17 cellular contexts compared by ENCODE assay signal in genomic region chr5:33690736-33691135, GRCh38.
DNase-seq lines count a peak whose midpoint lies in the region; ATAC-seq and TF ChIP-seq lines count a peak whose summit lies in the region.
"Had no signal": no experiment of that assay in that cellular context is flagged by ENCODE, and none has a peak within 500 bp of the region (broad histone marks: within the 10 kb centered on the region; RNA-seq: fewer than 3 reads in every experiment).

No MANE protein-coding gene starts in this region.

- no peaks in the 10 kb centered on the region for H4K20me1 ChIP-seq in IMR-90 (ENCODE audit: insufficient read depth, low read length)

- H2BK120ac ChIP-seq in IMR-90 (ENCODE audit: low read depth, low read length): no peak overlapping the region

- H3K27me3 ChIP-seq in IMR-90 (ENCODE audit: control insufficient read depth, insufficient read depth, low read length) (no peaks in the 10 kb centered on the region), transverse colon (no peaks in the 10 kb centered on the region), thyroid gland (no peaks in the 10 kb centered on the region)

- dilution Hi-C loops in IMR-90 (cut with HindIII; ENCODE audit: low sequenced_read_pairs, unreplicated experiment): no loop called here

- H3K4me1 ChIP-seq in IMR-90 (ENCODE audit: control insufficient read depth, insufficient read depth, low read length) (peaks cover 3% of the 10 kb centered on the region; the same call in 1 of the 2 replicates), transverse colon (no peaks in the 10 kb centered on the region), thyroid gland (no peaks in the 10 kb centered on the region)
- H3K4me1 ChIP-seq: psoas muscle had no signal

- no peak overlapping the region for H4K91ac ChIP-seq in IMR-90 (ENCODE audit: insufficient read depth, low read depth, low read length)

- H2BK20ac ChIP-seq in IMR-90 (ENCODE audit: low read depth, low read length): no peak overlapping the region

- no peak overlapping the region for H3K14ac ChIP-seq in IMR-90 (replicated peaks; ENCODE audit: low read depth, low read length)

- no CpG with 5 or more reads among the region's 8 CpGs for WGBS in IMR-90 (ENCODE audit: extremely low coverage in 2 of 2, insufficient read length in 1 of 2), 2 experiments
- 77 to 87% methylated on average over 8 of the region's 8 CpGs for WGBS in transverse colon (ENCODE audit: low coverage in 1 of 2), 2 donors
- WGBS in thyroid gland, 2 donors: 74 to 84% methylated on average over 8 of the region's 8 CpGs

- no peak overlapping the region for H2AK9ac ChIP-seq in IMR-90 (replicated peaks; ENCODE audit: low read depth, low read length, poor library complexity)

- no peak overlapping the region for H3K23ac ChIP-seq in IMR-90 (ENCODE audit: low read depth, low read length)

- TF ChIP-seq RAD21 in IMR-90 (IDR thresholded peaks at IDR 0.05; ENCODE audit: low read length): no peak

- peaks cover 2% of the 10 kb centered on the region; the same call in 1 of the 2 replicates for H3K9me3 ChIP-seq in IMR-90 (ENCODE audit: control insufficient read depth, insufficient read depth, low read length)
- peaks cover 0 to 8% of the 10 kb centered on the region in 2 donors for H3K9me3 ChIP-seq in transverse colon
- H3K9me3 ChIP-seq in thyroid gland: no peaks in the 10 kb centered on the region

- H3K4me3 ChIP-seq in IMR-90 (ENCODE audit: insufficient read depth, low read depth, low read length) (no peak overlapping the region), transverse colon (no peak overlapping the region), thyroid gland (replicated peaks in 1 of 3) (no peak overlapping the region)
- H3K4me3 ChIP-seq: psoas muscle had no signal

- TF ChIP-seq EP300 in transverse colon (IDR thresholded peaks at IDR 0.05; ENCODE audit: low read depth): no peak

- ATAC-seq in IMR-90 (ENCODE audit: low read depth): peak; percentile 84
- ATAC-seq: activated CD8-positive, alpha-beta memory T cell treated with anti-CD3 and anti-CD28 coated beads, Interleukin-2, amount 10 ng/mL, durations not matched to agents 7 days and 5 days had no signal

- no peak overlapping the region for H2AK5ac ChIP-seq in IMR-90 (ENCODE audit: low read depth, low read length)

- no peak overlapping the region for H2BK15ac ChIP-seq in IMR-90 (ENCODE audit: low read depth, low read length)

- CTCF ChIA-PET in IMR-90 (lab: Yijun Ruan, JAX): no interaction called here

- H4K5ac ChIP-seq in IMR-90 (ENCODE audit: low read depth, low read length): no peak overlapping the region

- H3K4ac ChIP-seq in IMR-90 (ENCODE audit: low read depth, low read length): no peak overlapping the region

- no TSS peak for BruUV-seq in IMR-90 (replicated peaks; lab: Mats Ljungman, UMichigan)

- H2BK5ac ChIP-seq in IMR-90 (ENCODE audit: low read depth, low read length, poor library complexity, severe bottlenecking): no peak overlapping the region

- POLR2A ChIA-PET in IMR-90 (lab: Charles Lee; ENCODE audit: unreplicated experiment): no interaction called here

- peaks cover 0 to 8% of the 10 kb centered on the region in 2 experiments; a peak in 2 of 4 replicates for H3K79me1 ChIP-seq in IMR-90 (ENCODE audit: low read depth in 1 of 2, low read length in 2 of 2)

- H3K27ac ChIP-seq in IMR-90 (ENCODE audit: insufficient read depth, low read length): no peak overlapping the region
- H3K27ac ChIP-seq in transverse colon: no peak overlapping the region
- no peak overlapping the region for H3K27ac ChIP-seq in thyroid gland
- H3K27ac ChIP-seq: psoas muscle had no signal

- H3K9me1 ChIP-seq in IMR-90 (ENCODE audit: insufficient read depth, low read length): peaks cover 5% of the 10 kb centered on the region; the same call in 1 of the 2 replicates

- H3K9ac ChIP-seq in IMR-90 (ENCODE audit: low read depth, low read length): no peak overlapping the region

- no peak overlapping the region for H4K8ac ChIP-seq in IMR-90 (ENCODE audit: low read depth in 2 of 2, low read length in 2 of 2)

- H2AFZ ChIP-seq in IMR-90 (replicated peaks; ENCODE audit: low read length, poor library complexity): no peak overlapping the region

- in situ Hi-C loops in IMR-90 (cut with MboI; ENCODE audit: low sequenced_read_pairs) (no loop called here), transverse colon (cut with MboI; ENCODE audit: low pct_ligation_motif_present in 1 of 4, low pct_unique_long_range_greater_than_20kb in 1 of 4, low sequenced_read_pairs in 3 of 4) (no loop called here)

- no peak overlapping the region for H3K18ac ChIP-seq in IMR-90 (ENCODE audit: low read depth, low read length)

- H3K56ac ChIP-seq in IMR-90 (ENCODE audit: extremely low read depth, insufficient read depth, low read length): no peak overlapping the region

- TF ChIP-seq CTCF in IMR-90 (conservative IDR thresholded peaks at IDR 0.05; ENCODE audit: low read depth, low read length) (no peak), transverse colon (IDR thresholded peaks at IDR 0.05) (no peak), thyroid gland (IDR thresholded peaks at IDR 0.05) (no peak)

- TF ChIP-seq POLR2A in IMR-90 (IDR thresholded peaks at IDR 0.05; ENCODE audit: low read depth, low read length): no peak
- no peak for TF ChIP-seq POLR2A in transverse colon (IDR thresholded peaks at IDR 0.05)
- TF ChIP-seq POLR2A in thyroid gland (IDR thresholded peaks at IDR 0.05): no peak

- DNase-seq in AG20443 (ENCODE audit: low spot score) (peak; percentile 84), IMR-90 (peak; percentile 96), brain pericyte (ENCODE audit: low read depth, low spot score) (peak; percentile 64), kidney tubule cell (ENCODE audit: low spot score) (peak; percentile 83), transverse colon (no peak), thyroid gland (no peak), NCI-H446 (lab: John Stamatoyannopoulos, UW) (no peak)
- DNase-seq in activated CD4-positive, alpha-beta T cell treated with anti-CD3 and anti-CD28 coated beads, Interleukin-2, amount 50 U/mL, for 48 hours: no peak
- DNase-seq: activated CD8-positive, alpha-beta memory T cell treated with anti-CD3 and anti-CD28 coated beads, Interleukin-2, amount 10 ng/mL, durations not matched to agents 7 days and 5 days; activated naive CD4-positive, alpha-beta T cell treated with anti-CD3 and anti-CD28 coated beads, Interleukin-2, amount 10 ng/mL, durations not matched to agents 7 days and 5 days; CD4-positive, alpha-beta T cell; GDM1; kidney; NCI-H2081 treated with DMSO at 0.1 percent for 48 hours; psoas muscle; SHP77 treated with DMSO at 0.1 percent for 48 hours; stimulated activated CD4-positive, alpha-beta T cell treated with anti-CD3 and anti-CD28 coated beads, Interleukin-4, amount 100 ng/mL, for 1 hour had no signal

- intact Hi-C loops in IMR-90 (cut with micrococcal nuclease): no loop called here
- intact Hi-C loops in transverse colon (cut with DNase I; ENCODE audit: low total_unique reads): no loop called here
- intact Hi-C loops in thyroid gland (cut with DNase I): no loop called here

- peak overlapping the region; percentile 43; the same call in 1 of the 2 replicates for H3K4me2 ChIP-seq in IMR-90 (ENCODE audit: low read depth, low read length)

- H3K36me3 ChIP-seq in IMR-90 (ENCODE audit: control insufficient read depth, insufficient read depth, low read length): no peaks in the 10 kb centered on the region
- H3K36me3 ChIP-seq in transverse colon: no peaks in the 10 kb centered on the region
- H3K36me3 ChIP-seq in thyroid gland: no peaks in the 10 kb centered on the region

TF ChIP-seq in IMR-90, 13 proteins besides CTCF, POLR2A, EP300 and RAD21:
- TF ChIP-seq MAFK (IDR thresholded peaks at IDR 0.05; ENCODE audit: low read depth, low read length) (peak; percentile 51), BHLHE40 (IDR thresholded peaks at IDR 0.05; ENCODE audit: low read depth, low read length) (peak; percentile 56), USF2 (IDR thresholded peaks at IDR 0.05; ENCODE audit: low read depth, low read length) (no peak), RCOR1 (IDR thresholded peaks at IDR 0.05; ENCODE audit: insufficient replicate concordance, low read length) (no peak), CEBPB (IDR thresholded peaks at IDR 0.05; ENCODE audit: low read depth, low read length) (peak; percentile 74), MXI1 (IDR thresholded peaks at IDR 0.05; ENCODE audit: borderline replicate concordance, low read depth, low read length) (no peak), MAZ (IDR thresholded peaks at IDR 0.05; ENCODE audit: borderline replicate concordance, low read depth, low read length) (no peak), SMC3 (IDR thresholded peaks at IDR 0.05; ENCODE audit: low read depth, low read length) (no peak), ELK1 (IDR thresholded peaks at IDR 0.05; ENCODE audit: borderline replicate concordance, low read depth, low read length) (no peak), NFE2L2 (IDR thresholded peaks at IDR 0.05; ENCODE audit: low read depth, low read length) (peak; percentile 52), FOS (IDR thresholded peaks at IDR 0.05; ENCODE audit: low read depth, low read length) (peak; percentile 61), CHD1 (IDR thresholded peaks at IDR 0.05; ENCODE audit: low read depth, low read length) (no peak), RFX5 (IDR thresholded peaks at IDR 0.05; ENCODE audit: low read depth, low read length) (no peak)

Comparison
In these comparisons a context has a peak if more than half of its experiments do, and no peak if none do; other contexts are left out.
1. DNase-seq: peak in AG20443 (single experiment), IMR-90 (single experiment), brain pericyte (single experiment) and kidney tubule cell (single experiment); none in transverse colon (single experiment), thyroid gland (0 of 2), activated CD4-positive, alpha-beta T cell treated with anti-CD3 and anti-CD28 coated beads, Interleukin-2, amount 50 U/mL, for 48 hours (0 of 2) and NCI-H446 (0 of 2).